ENCODE assay signal across 8 cellular contexts in the genomic region with DNA sequence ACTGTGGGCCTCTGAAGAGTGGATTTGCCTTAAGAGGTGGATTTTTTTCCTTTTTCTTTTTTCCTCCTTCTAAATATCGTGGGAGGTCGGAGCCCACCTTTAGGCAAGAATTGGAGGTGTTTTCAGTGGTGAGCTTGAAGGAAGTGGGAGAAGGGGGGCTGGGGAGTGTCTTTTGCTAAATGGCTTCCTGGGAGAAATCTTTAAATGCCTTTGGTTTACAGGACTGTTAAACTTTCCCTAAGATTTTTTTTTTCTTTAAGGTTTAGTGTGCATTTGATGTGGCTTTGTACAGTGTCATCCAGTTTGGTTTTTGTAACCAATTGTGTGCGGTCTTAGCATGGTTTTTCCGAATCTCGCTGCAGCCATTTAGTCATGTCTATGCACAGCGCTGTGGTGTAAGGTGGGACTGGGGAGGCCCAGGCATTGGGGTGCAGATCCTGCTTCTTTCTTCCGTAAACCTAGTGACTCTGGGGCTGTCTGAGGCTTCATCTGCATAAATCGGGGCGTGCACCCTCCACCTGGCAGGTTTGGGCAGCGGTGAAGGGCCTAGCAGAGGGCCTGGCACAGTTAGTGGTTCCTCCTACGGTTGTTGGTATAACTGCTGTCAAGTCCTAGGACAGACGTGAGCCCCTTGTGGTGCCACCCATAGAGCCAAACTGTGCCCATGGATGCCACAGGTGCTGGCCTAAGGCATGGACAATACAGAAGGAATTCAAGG. TPM values are rescaled to one million over a fixed set of nuclear protein-coding genes. Genes with fewer than 3 reads are reported as not detected.
DNase-seq lines count a peak whose midpoint lies in the region; ATAC-seq lines count a peak whose summit lies in the region.

No MANE protein-coding gene starts in this region.

- peaks cover 47% of the 10 kb centered on the region for H4K20me1 ChIP-seq in Karpas-422 (ENCODE audit: insufficient read depth, low read depth, low read length)

- peaks cover 57% of the 10 kb centered on the region for H3K79me2 ChIP-seq in Karpas-422 (ENCODE audit: low read length)

- H3K4me3 Mint-ChIP-seq in activated CD4-positive, alpha-beta T cell treated with anti-CD3 and anti-CD28 coated beads, Interleukin-2, amount 10 ng/mL, durations not matched to agents 7 days and 5 days, result peak overlapping the region; percentile 92
- H3K4me3 Mint-ChIP-seq in dendritic cell treated with granulocyte-macrophage colony-stimulating factor and Interleukin-4, amounts not matched to agents 40 ng/mL and 50 ng/mL, for 4 days, result peak overlapping the region; percentile 74

- peaks cover 34% of the 10 kb centered on the region for H3K36me3 Mint-ChIP-seq in activated CD4-positive, alpha-beta T cell treated with anti-CD3 and anti-CD28 coated beads, Interleukin-2, amount 10 ng/mL, durations not matched to agents 7 days and 5 days (ENCODE audit: low read depth)
- H3K36me3 Mint-ChIP-seq in dendritic cell treated with granulocyte-macrophage colony-stimulating factor and Interleukin-4, amounts not matched to agents 40 ng/mL and 50 ng/mL, for 4 days (ENCODE audit: low read depth), result no peaks in the 10 kb centered on the region

- peak overlapping the region; percentile 95 for H3K27ac Mint-ChIP-seq in activated CD4-positive, alpha-beta T cell treated with anti-CD3 and anti-CD28 coated beads, Interleukin-2, amount 10 ng/mL, durations not matched to agents 7 days and 5 days
- H3K27ac Mint-ChIP-seq in dendritic cell treated with granulocyte-macrophage colony-stimulating factor and Interleukin-4, amounts not matched to agents 40 ng/mL and 50 ng/mL, for 4 days, result peak overlapping the region; percentile 80

- peaks cover 17% of the 10 kb centered on the region for H3K36me3 ChIP-seq in Karpas-422 (ENCODE audit: insufficient read depth, low read length)

- H3K27me3 ChIP-seq in Karpas-422 (ENCODE audit: low read length), result no peaks in the 10 kb centered on the region

- no peak overlapping the region for H2AFZ ChIP-seq in Karpas-422 (ENCODE audit: low read length)

- peak overlapping the region; percentile 86 for H3K4me3 ChIP-seq in Karpas-422 (ENCODE audit: low read length)

- intact Hi-C loops in dendritic cell treated with granulocyte-macrophage colony-stimulating factor and Interleukin-4, amounts not matched to agents 40 ng/mL and 50 ng/mL, for 4 days (cut with micrococcal nuclease), result loop anchor here (10.0 kb wide), 1 partner anchor 50 kb away; no protein-coding TSS in a partner anchor

- peak overlapping the region; percentile 79 for H3K27ac ChIP-seq in Karpas-422 (ENCODE audit: low read length)

- DNase-seq in ELR (ENCODE audit: low read depth) (peak; percentile 43), Karpas-422 (peak; percentile 84), midbrain (lab: John Stamatoyannopoulos, UW) (peak; percentile 34), DMS114 treated with DMSO at 0.1 percent for 48 hours (lab: John Stamatoyannopoulos, UW; ENCODE audit: unreplicated experiment) (no peak)
- peak; percentile 88 for DNase-seq in activated CD4-positive, alpha-beta T cell treated with anti-CD3 and anti-CD28 coated beads, Interleukin-2, amount 10 ng/mL, durations not matched to agents 7 days and 5 days
- peak; percentile 67 to 82 (median 78) for DNase-seq in stimulated activated naive CD4-positive, alpha-beta T cell (lab: John Stamatoyannopoulos, UW)

- H3K9me3 Mint-ChIP-seq in activated CD4-positive, alpha-beta T cell treated with anti-CD3 and anti-CD28 coated beads, Interleukin-2, amount 10 ng/mL, durations not matched to agents 7 days and 5 days, result no peaks in the 10 kb centered on the region
- H3K9me3 Mint-ChIP-seq in dendritic cell treated with granulocyte-macrophage colony-stimulating factor and Interleukin-4, amounts not matched to agents 40 ng/mL and 50 ng/mL, for 4 days, result no peaks in the 10 kb centered on the region

- peak overlapping the region; percentile 80 for H3K9ac ChIP-seq in Karpas-422 (ENCODE audit: low read length)

- H3K9me3 ChIP-seq in Karpas-422 (ENCODE audit: low read length), result no peaks in the 10 kb centered on the region

- peaks cover 56% of the 10 kb centered on the region for H3K4me1 Mint-ChIP-seq in activated CD4-positive, alpha-beta T cell treated with anti-CD3 and anti-CD28 coated beads, Interleukin-2, amount 10 ng/mL, durations not matched to agents 7 days and 5 days
- H3K4me1 Mint-ChIP-seq in dendritic cell treated with granulocyte-macrophage colony-stimulating factor and Interleukin-4, amounts not matched to agents 40 ng/mL and 50 ng/mL, for 4 days (ENCODE audit: low read depth), result peaks cover 54% of the 10 kb centered on the region

- CTCF ChIA-PET in activated CD4-positive, alpha-beta T cell treated with anti-CD3 and anti-CD28 coated beads, Interleukin-2, amount 10 ng/mL, durations not matched to agents 7 days and 5 days (lab: Charles Lee), result interaction anchor here (0.5 to 0.7 kb wide), 2 partner anchors 334 to 336 kb away, joined by 3 to 4 read pairs; no protein-coding TSS in a partner anchor

- peaks cover 44% of the 10 kb centered on the region for H3K4me1 ChIP-seq in Karpas-422 (ENCODE audit: low read length)

- H3K27me3 Mint-ChIP-seq in activated CD4-positive, alpha-beta T cell treated with anti-CD3 and anti-CD28 coated beads, Interleukin-2, amount 10 ng/mL, durations not matched to agents 7 days and 5 days, result peaks cover 4% of the 10 kb centered on the region
- H3K27me3 Mint-ChIP-seq in dendritic cell treated with granulocyte-macrophage colony-stimulating factor and Interleukin-4, amounts not matched to agents 40 ng/mL and 50 ng/mL, for 4 days, result no peaks in the 10 kb centered on the region

- no peak for ATAC-seq in HG03039 (IDR thresholded peaks at IDR 0.05; ENCODE audit: unreplicated experiment)

- POLR2A ChIA-PET in activated CD4-positive, alpha-beta T cell treated with anti-CD3 and anti-CD28 coated beads, Interleukin-2, amount 10 ng/mL, durations not matched to agents 7 days and 5 days (lab: Charles Lee), result no interaction called here

- peak overlapping the region; percentile 98 for H3K4me2 ChIP-seq in Karpas-422 (ENCODE audit: low read depth, low read length, poor library complexity, severe bottlenecking)

- no peaks in the 10 kb centered on the region for H3K9me2 ChIP-seq in Karpas-422 (replicated peaks; ENCODE audit: insufficient read depth, low read length)

RNA-seq across cellular contexts. Expression of gene PRRC2B, which starts 1.3 kb away (rescaled TPM):
- total RNA-seq in Karpas-422 (2014; rRNA removed; shearing (Covaris generic); ENCODE audit: low replicate concordance), result 83.8 and 87.6 TPM in 2 replicates
- 100 to 1,000 TPM; 281 to 303 TPM for total RNA-seq in activated CD4-positive, alpha-beta T cell treated with anti-CD3 and anti-CD28 coated beads, Interleukin-2, amount 10 ng/mL, durations not matched to agents 7 days and 5 days
